In the genomic region with DNA sequence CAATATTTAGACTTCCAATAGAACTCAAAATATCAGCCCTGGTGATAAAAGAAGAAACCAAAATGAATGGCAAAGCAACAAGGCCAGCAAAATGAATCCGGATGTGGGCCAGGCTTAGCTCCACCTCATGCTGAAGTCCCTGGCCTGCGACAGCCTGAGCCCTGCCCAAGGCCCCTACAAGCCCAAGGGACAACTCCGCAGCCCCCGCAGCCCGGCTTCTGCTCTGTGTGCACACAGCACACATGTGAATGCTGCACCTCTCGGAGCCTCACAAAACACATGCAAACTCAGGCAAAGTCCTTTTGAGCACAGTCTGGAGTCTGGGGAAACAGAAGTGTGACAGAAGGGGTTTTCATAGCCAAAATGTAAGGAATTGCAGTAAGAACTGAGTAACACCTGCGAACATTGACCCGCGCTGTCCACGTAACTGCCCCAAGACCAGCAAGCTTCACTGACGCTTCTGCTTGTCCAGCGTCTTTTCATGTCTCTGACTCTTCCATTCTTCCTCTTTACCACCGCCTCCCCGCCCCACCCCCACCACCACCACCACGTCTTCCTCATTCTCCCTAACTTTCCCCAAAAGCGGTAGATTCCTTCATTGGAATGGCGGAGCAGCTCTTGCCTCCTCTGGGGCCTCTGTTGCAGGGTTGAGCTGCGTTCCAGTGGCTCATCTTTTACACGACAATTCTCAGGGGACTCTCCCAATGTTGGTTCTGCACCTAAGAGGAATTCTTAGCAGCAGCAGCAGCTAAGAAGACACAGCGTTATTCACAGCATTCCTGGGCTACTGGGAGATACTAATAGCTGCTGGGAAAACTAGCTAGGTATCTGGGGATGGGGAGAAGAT, we compare ENCODE assay signal across 32 cellular contexts.
A peak's percentile ranks its signal among the peaks of the same experiment; 100 is the strongest.
DNase-seq lines count a peak whose midpoint lies in the region; ATAC-seq and TF ChIP-seq lines count a peak whose summit lies in the region.
"Had no signal": no experiment of that assay in that cellular context is flagged by ENCODE, and none has a peak within 500 bp of the region (broad histone marks: within the 10 kb centered on the region; RNA-seq: fewer than 3 reads in every experiment).

No MANE protein-coding gene starts in this region.

- 0 out of 2 replicates have a peak overlapping the region, but pooled peaks have one; percentile 26 for H3K4me2 ChIP-seq in GM23338
- H3K4me2 ChIP-seq in mesenchymal stem cell (ENCODE audit: low read length, poor library complexity, severe bottlenecking), result no peak overlapping the region

- H3K4ac ChIP-seq in mesenchymal stem cell (ENCODE audit: low read depth in 1 of 2, low read length in 2 of 2), result peak overlapping the region in 1 of 2 experiments; percentile 13

- DNase-seq in GM23338 (ENCODE audit: low spot score), result peak; percentile 43
- DNase-seq in colonic mucosa, result peak; percentile 13
- no peak for DNase-seq in mesenchymal stem cell
- DNase-seq in sigmoid colon, result peak; percentile 42
- DNase-seq in EL, result no peak
- DNase-seq in ovary, result no peak
- DNase-seq: activated B cell treated with CpG ODN at 0.5 μM for 24 hours; activated CD4-positive, alpha-beta T cell treated with anti-CD3 and anti-CD28 coated beads, Interleukin-2, amount 50 U/mL, for 48 hours; activated CD8-positive, alpha-beta memory T cell treated with anti-CD3 and anti-CD28 coated beads, Interleukin-2, amount 50 U/mL, for 48 hours; activated naive CD4-positive, alpha-beta T cell treated with anti-CD3 and anti-CD28 coated beads, Interleukin-2, amount 50 U/mL, for 16 hours; amniotic stem cell; Calu3; DND-41; effector memory CD8-positive, alpha-beta T cell; foreskin fibroblast; heart left ventricle; HFFc6; Karpas-422; mammary epithelial cell; NCI-H1436; NCI-H510A; nucleus accumbens; retina; SHP77; stimulated activated CD4-positive, alpha-beta T cell treated with anti-CD3 and anti-CD28 coated beads, Interleukin-2, amount 100 ng/mL, for 48 hours; substantia nigra; T-helper 9 cell had no signal

- peaks cover 11% of the 10 kb centered on the region; the same call in 2 of the 3 replicates for H3K36me3 Mint-ChIP-seq in GM23338 (ENCODE audit: low read depth)

- no peaks in the 10 kb centered on the region for H3K27me3 ChIP-seq in GM23338 (ENCODE audit: insufficient read depth)
- no peaks in the 10 kb centered on the region for H3K27me3 ChIP-seq in colonic mucosa
- peaks cover 0 to 3% of the 10 kb centered on the region in 2 experiments for H3K27me3 ChIP-seq in mesenchymal stem cell (ENCODE audit: control insufficient read depth in 1 of 2, insufficient read depth in 1 of 2, low read length in 2 of 2)
- no peaks in the 10 kb centered on the region for H3K27me3 ChIP-seq in sigmoid colon
- no peaks in the 10 kb centered on the region for H3K27me3 ChIP-seq in ovary
- H3K27me3 ChIP-seq: breast epithelium, heart left ventricle had no signal

- peaks cover 13% of the 10 kb centered on the region for H3K4me1 Mint-ChIP-seq in GM23338
- H3K4me1 Mint-ChIP-seq: activated B cell treated with CpG ODN at 0.5 μM for 24 hours had no signal

- no peak overlapping the region for H2AK5ac ChIP-seq in mesenchymal stem cell (ENCODE audit: low read length, severe bottlenecking)

- no peak overlapping the region for H2BK5ac ChIP-seq in mesenchymal stem cell (ENCODE audit: low read depth, low read length, poor library complexity, severe bottlenecking)

- no peak overlapping the region for H4K91ac ChIP-seq in mesenchymal stem cell (ENCODE audit: low read length)

- H3K9me2 ChIP-seq in GM23338 (ENCODE audit: insufficient read depth), result peaks cover 7% of the 10 kb centered on the region

- H4K20me1 ChIP-seq in GM23338 (replicated peaks; ENCODE audit: insufficient read depth), result no peaks in the 10 kb centered on the region

- ATAC-seq in GM23338 (peak; percentile 59), HG02763 (IDR thresholded peaks at IDR 0.05; ENCODE audit: unreplicated experiment) (no peak), GM21737 (IDR thresholded peaks at IDR 0.05; ENCODE audit: unreplicated experiment) (no peak)
- ATAC-seq: effector memory CD8-positive, alpha-beta T cell; heart left ventricle; Panc1 had no signal

- H3F3A ChIP-seq in GM23338 (replicated peaks; ENCODE audit: low read depth), result no peaks in the 10 kb centered on the region

- H3K27me3 Mint-ChIP-seq in GM23338 (ENCODE audit: insufficient read depth, low read depth, poor library complexity), result peaks cover 2% of the 10 kb centered on the region
- H3K27me3 Mint-ChIP-seq: activated B cell treated with CpG ODN at 0.5 μM for 24 hours had no signal

- H3K79me1 ChIP-seq in mesenchymal stem cell (replicated peaks; ENCODE audit: low read length, poor library complexity, severe bottlenecking), result no peaks in the 10 kb centered on the region

- H3K9me3 ChIP-seq in colonic mucosa (no peaks in the 10 kb centered on the region), mesenchymal stem cell (ENCODE audit: control insufficient read depth, low read length) (no peaks in the 10 kb centered on the region), sigmoid colon (no peaks in the 10 kb centered on the region), ovary (no peaks in the 10 kb centered on the region)
- H3K9me3 ChIP-seq: breast epithelium had no signal

- H3K4me3 Mint-ChIP-seq in GM23338, result no peak overlapping the region; the same call in 2 of the 3 replicates
- H3K4me3 Mint-ChIP-seq: activated B cell treated with CpG ODN at 0.5 μM for 24 hours; effector memory CD8-positive, alpha-beta T cell; HFFc6 had no signal

- H3K79me2 ChIP-seq in GM23338 (replicated peaks; ENCODE audit: insufficient read depth), result no peaks in the 10 kb centered on the region

- H3K4me3 ChIP-seq in GM23338, result no peak overlapping the region
- H3K4me3 ChIP-seq in colonic mucosa, result no peak overlapping the region
- H3K4me3 ChIP-seq in mesenchymal stem cell (ENCODE audit: insufficient read depth in 1 of 2, low read depth in 1 of 2, low read length in 2 of 2), result no peak overlapping the region
- H3K4me3 ChIP-seq in sigmoid colon, result no peak overlapping the region
- no peak overlapping the region for H3K4me3 ChIP-seq in ovary
- H3K4me3 ChIP-seq: breast epithelium, heart left ventricle had no signal

- H3K14ac ChIP-seq in mesenchymal stem cell (ENCODE audit: low read length in 2 of 2), result no peak overlapping the region

- intact Hi-C loops in colonic mucosa (cut with DNase I), result no loop called here
- intact Hi-C loops in sigmoid colon (cut with DNase I), result no loop called here
- intact Hi-C loops in ovary (cut with DNase I), result no loop called here

- H2AFZ ChIP-seq in GM23338 (peak overlapping the region; percentile 94; the same call in 1 of the 2 replicates), mesenchymal stem cell (ENCODE audit: low read depth, low read length) (no peak overlapping the region)

- no peak for TF ChIP-seq EP300 in sigmoid colon (IDR thresholded peaks at IDR 0.05)
- no peak for TF ChIP-seq EP300 in ovary (IDR thresholded peaks at IDR 0.05)

- no peak overlapping the region for H4K8ac ChIP-seq in mesenchymal stem cell (ENCODE audit: low read length)

- TF ChIP-seq POLR2A in sigmoid colon (IDR thresholded peaks at IDR 0.05) (no peak), ovary (IDR thresholded peaks at IDR 0.05) (no peak)

- H3K18ac ChIP-seq in mesenchymal stem cell (ENCODE audit: low read depth in 1 of 2, low read length in 2 of 2), result peak overlapping the region; percentile 22 to 74

- 0 out of 2 replicates have a peak overlapping the region, but pooled peaks have one; percentile 67 for H3K27ac Mint-ChIP-seq in GM23338
- H3K27ac Mint-ChIP-seq: activated B cell treated with CpG ODN at 0.5 μM for 24 hours; effector memory CD8-positive, alpha-beta T cell; HFFc6 had no signal

- peaks cover 13% of the 10 kb centered on the region for H3K9me3 Mint-ChIP-seq in GM23338
- H3K9me3 Mint-ChIP-seq: HFFc6 had no signal

- H3K36me3 ChIP-seq in GM23338 (ENCODE audit: insufficient read depth), result no peaks in the 10 kb centered on the region
- H3K36me3 ChIP-seq in colonic mucosa, result no peaks in the 10 kb centered on the region
- H3K36me3 ChIP-seq in mesenchymal stem cell (ENCODE audit: control insufficient read depth in 1 of 2, insufficient read depth in 2 of 2, low read depth in 1 of 2, low read length in 2 of 2), result no peaks in the 10 kb centered on the region
- no peaks in the 10 kb centered on the region for H3K36me3 ChIP-seq in sigmoid colon
- H3K36me3 ChIP-seq in ovary, result no peaks in the 10 kb centered on the region
- H3K36me3 ChIP-seq: breast epithelium, heart left ventricle had no signal

- no peak overlapping the region for H2BK120ac ChIP-seq in mesenchymal stem cell (ENCODE audit: low read depth, low read length)

- H3K9ac ChIP-seq in colonic mucosa (ENCODE audit: low read depth in 2 of 2, low read length in 2 of 2) (no peak overlapping the region), mesenchymal stem cell (ENCODE audit: low read length) (no peak overlapping the region)

- H3K4me1 ChIP-seq in GM23338 (ENCODE audit: insufficient read depth) (no peaks in the 10 kb centered on the region; the same call in 1 of the 2 replicates), colonic mucosa (no peaks in the 10 kb centered on the region), mesenchymal stem cell (ENCODE audit: control insufficient read depth, insufficient read depth, low read depth, low read length) (no peaks in the 10 kb centered on the region), sigmoid colon (no peaks in the 10 kb centered on the region), ovary (ENCODE audit: insufficient read depth) (peaks cover 6% of the 10 kb centered on the region)
- H3K4me1 ChIP-seq: breast epithelium had no signal

- no peak for TF ChIP-seq CTCF in GM23338 (conservative IDR thresholded peaks at IDR 0.05; ENCODE audit: low read depth in 2 of 2)
- no peak for TF ChIP-seq CTCF in colonic mucosa (IDR thresholded peaks at IDR 0.05)
- TF ChIP-seq CTCF in sigmoid colon (IDR thresholded peaks at IDR 0.05), result no peak
- no peak for TF ChIP-seq CTCF in ovary (IDR thresholded peaks at IDR 0.05)

- H2BK12ac ChIP-seq in mesenchymal stem cell (ENCODE audit: low read length in 2 of 2), result peak overlapping the region in 1 of 2 experiments; percentile 7

- peak overlapping the region; percentile 78 for H2BK15ac ChIP-seq in mesenchymal stem cell (ENCODE audit: low read depth, poor library complexity, severe bottlenecking)

- no peak overlapping the region for H3K23ac ChIP-seq in mesenchymal stem cell (ENCODE audit: low read length in 2 of 2)

- H3K27ac ChIP-seq in GM23338 (ENCODE audit: low read depth), result no peak overlapping the region
- no peak overlapping the region for H3K27ac ChIP-seq in colonic mucosa
- no peak overlapping the region for H3K27ac ChIP-seq in mesenchymal stem cell (ENCODE audit: low read length, poor library complexity, severe bottlenecking)
- no peak overlapping the region for H3K27ac ChIP-seq in sigmoid colon
- no peak overlapping the region for H3K27ac ChIP-seq in ovary
- H3K27ac ChIP-seq: breast epithelium, heart left ventricle, HL-60 had no signal

- 91% methylated on average over 19 of the region's 20 CpGs for WGBS in mesenchymal stem cell
- 81 to 83% methylated on average over 20 of the region's 20 CpGs for WGBS in sigmoid colon, 2 donors
- WGBS in ovary, 3 donors, result 85 to 90% (median 87%) methylated on average over 20 of the region's 20 CpGs

TF ChIP-seq in GM23338, 12 proteins besides CTCF, POLR2A, EP300 and RAD21 (continues in another document):
- TF ChIP-seq JUNB (IDR thresholded peaks at IDR 0.05; ENCODE audit: unreplicated experiment) (no peak), POLR2AphosphoS5 (IDR thresholded peaks at IDR 0.05; ENCODE audit: low read depth) (no peak), CREB1 (CRISPR knock-in tag; IDR thresholded peaks at IDR 0.05; ENCODE audit: low read depth) (no peak)

Comparison
In these comparisons a context has a peak if more than half of its experiments do, and no peak if none do; other contexts are left out.
1. DNase-seq: peak in GM23338 (single experiment), colonic mucosa (single experiment) and sigmoid colon (single experiment); none in mesenchymal stem cell (single experiment), EL (single experiment) and ovary (0 of 5).